Comparison of ENCODE assay signal across 29 cellular contexts in genomic region chr16:53843084-53843483, GRCh38.
"Had no signal": no experiment of that assay in that cellular context is flagged by ENCODE, and none has a peak within 500 bp of the region (broad histone marks: within the 10 kb centered on the region; RNA-seq: fewer than 3 reads in every experiment).

No MANE protein-coding gene starts in this region.

- H3K27ac Mint-ChIP-seq: natural killer cell; nephron; neural progenitor cell; progenitor cell of endocrine pancreas; stimulated activated memory B cell treated with anti-CD40 and anti-IgM and Interleukin-4, amounts not matched to agents 10 μg/mL and 1 μg/mL and 100 μg/mL, for 72 hours; stimulated activated naive CD8-positive, alpha-beta T cell treated with anti-CD3 and anti-CD28 coated beads, Interleukin-15, amount 100 ng/mL, for 72 hours; type B pancreatic cell had no signal

- H3K4me1 ChIP-seq: parathyroid adenoma, psoas muscle, sigmoid colon, testis, transverse colon, upper lobe of right lung, uterus had no signal

- DNase-seq: natural killer cell; occipital lobe; ovary; posterior cingulate gyrus; psoas muscle; right cardiac atrium; right lobe of liver; sigmoid colon; small intestine; stimulated activated CD4-positive, alpha-beta T cell treated with anti-CD3 and anti-CD28 coated beads, Interleukin-15, amount 100 ng/mL, for 24 hours; stimulated activated CD4-positive, alpha-beta T cell treated with anti-CD3 and anti-CD28 coated beads, Interleukin-2, amount 100 ng/mL, for 24 hours; stimulated activated CD4-positive, alpha-beta T cell treated with anti-CD3 and anti-CD28 coated beads, Interleukin-2, amount 100 ng/mL, for 48 hours; stimulated activated CD4-positive, alpha-beta T cell treated with anti-CD3 and anti-CD28 coated beads, Interleukin-4, amount 100 ng/mL, for 24 hours; stimulated activated naive CD4-positive, alpha-beta T cell; stimulated activated naive CD8-positive, alpha-beta T cell treated with anti-CD3 and anti-CD28 coated beads, Interleukin-15, amount 100 ng/mL, for 72 hours; stimulated activated naive CD8-positive, alpha-beta T cell treated with anti-CD3 and anti-CD28 coated beads, Interleukin-15, Interleukin-2, amounts not matched to agents 100 U/mL and 50 U/mL, for 24 hours; substantia nigra; testis; tibial artery; transverse colon; upper lobe of right lung; uterus had no signal

- H3K9ac ChIP-seq: neural progenitor cell, parathyroid adenoma had no signal

- H3K9me3 Mint-ChIP-seq: natural killer cell; nephron; neural progenitor cell; stimulated activated memory B cell treated with anti-CD40 and anti-IgM and Interleukin-4, amounts not matched to agents 10 μg/mL and 1 μg/mL and 100 μg/mL, for 72 hours; stimulated activated naive CD8-positive, alpha-beta T cell treated with anti-CD3 and anti-CD28 coated beads, Interleukin-15, amount 100 ng/mL, for 72 hours; type B pancreatic cell had no signal

- H3K9me3 ChIP-seq: ovary, psoas muscle, right lobe of liver, sigmoid colon, suprapubic skin, testis, tibial artery, transverse colon, upper lobe of right lung, uterus had no signal

- H3K4me2 ChIP-seq: neural progenitor cell had no signal

- H3K4me3 ChIP-seq: neural progenitor cell, ovary, psoas muscle, right lobe of liver, sigmoid colon, suprapubic skin, testis, tibial artery, transverse colon, upper lobe of right lung, uterus had no signal

- H3K27me3 Mint-ChIP-seq: progenitor cell of endocrine pancreas; stimulated activated memory B cell treated with anti-CD40 and anti-IgM and Interleukin-4, amounts not matched to agents 10 μg/mL and 1 μg/mL and 100 μg/mL, for 72 hours; stimulated activated naive CD8-positive, alpha-beta T cell treated with anti-CD3 and anti-CD28 coated beads, Interleukin-15, amount 100 ng/mL, for 72 hours; type B pancreatic cell had no signal

- ATAC-seq: natural killer cell; psoas muscle; right cardiac atrium; right lobe of liver; stimulated activated memory B cell treated with anti-CD40 and anti-IgM and Interleukin-4, amounts not matched to agents 10 μg/mL and 1 μg/mL and 100 μg/mL, for 72 hours; stimulated activated naive CD8-positive, alpha-beta T cell treated with anti-CD3 and anti-CD28 coated beads, Interleukin-15, amount 100 ng/mL, for 72 hours; stimulated activated naive CD8-positive, alpha-beta T cell treated with anti-CD3 and anti-CD28 coated beads, Interleukin-15, Interleukin-2, amounts not matched to agents 100 U/mL and 50 U/mL, for 24 hours; upper lobe of right lung had no signal

- H3K4me1 Mint-ChIP-seq: neural progenitor cell had no signal

- H3K36me3 ChIP-seq: neural progenitor cell, ovary, right lobe of liver, transverse colon, uterus had no signal

- H3K4me3 Mint-ChIP-seq: natural killer cell; nephron; neural progenitor cell; stimulated activated memory B cell treated with anti-CD40 and anti-IgM and Interleukin-4, amounts not matched to agents 10 μg/mL and 1 μg/mL and 100 μg/mL, for 72 hours; stimulated activated naive CD8-positive, alpha-beta T cell treated with anti-CD3 and anti-CD28 coated beads, Interleukin-15, amount 100 ng/mL, for 72 hours; type B pancreatic cell had no signal

- H3K27ac ChIP-seq: neural progenitor cell, ovary, parathyroid adenoma, psoas muscle, right lobe of liver, sigmoid colon, suprapubic skin, testis, tibial artery, transverse colon, upper lobe of right lung, uterus had no signal

- H2AFZ ChIP-seq: neural progenitor cell, parathyroid adenoma had no signal

- H3K27me3 ChIP-seq: neural progenitor cell, ovary, right lobe of liver, sigmoid colon, suprapubic skin, testis, tibial artery, transverse colon, upper lobe of right lung, uterus had no signal
